19 cellular contexts compared by ENCODE assay signal in genomic region chr17:78764871-78765270, GRCh38. TPM values are rescaled to one million over a fixed set of nuclear protein-coding genes. Genes with fewer than 3 reads are reported as not detected.
DNase-seq lines count a peak whose midpoint lies in the region; ATAC-seq and TF ChIP-seq lines count a peak whose summit lies in the region.
"Had no signal": no experiment of that assay in that cellular context is flagged by ENCODE, and none has a peak within 500 bp of the region (broad histone marks: within the 10 kb centered on the region; RNA-seq: fewer than 3 reads in every experiment).

No MANE protein-coding gene starts in this region.

- H3K36me3 ChIP-seq in prostate gland: no peaks in the 10 kb centered on the region
- H3K36me3 ChIP-seq: heart right ventricle had no signal

- peaks cover 47% of the 10 kb centered on the region for H3K4me1 Mint-ChIP-seq in activated CD4-positive, alpha-beta T cell treated with anti-CD3 and anti-CD28 coated beads, Interleukin-2, amount 10 ng/mL, durations not matched to agents 7 days and 5 days
- H3K4me1 Mint-ChIP-seq in activated B cell treated with CpG ODN at 0.5 μM for 24 hours: peaks cover 39% of the 10 kb centered on the region
- H3K4me1 Mint-ChIP-seq in endothelial cell (ENCODE audit: unreplicated experiment): peaks cover 22% of the 10 kb centered on the region
- H3K4me1 Mint-ChIP-seq: WTC11 had no signal

- H3K4me3 Mint-ChIP-seq in activated CD4-positive, alpha-beta T cell treated with anti-CD3 and anti-CD28 coated beads, Interleukin-2, amount 10 ng/mL, durations not matched to agents 7 days and 5 days: no peak overlapping the region
- no peak overlapping the region for H3K4me3 Mint-ChIP-seq in activated B cell treated with CpG ODN at 0.5 μM for 24 hours
- no peak overlapping the region for H3K4me3 Mint-ChIP-seq in endothelial cell (ENCODE audit: unreplicated experiment)
- H3K4me3 Mint-ChIP-seq: WTC11 had no signal

- H3K27me3 Mint-ChIP-seq in activated CD4-positive, alpha-beta T cell treated with anti-CD3 and anti-CD28 coated beads, Interleukin-2, amount 10 ng/mL, durations not matched to agents 7 days and 5 days: no peaks in the 10 kb centered on the region
- H3K27me3 Mint-ChIP-seq in activated B cell treated with CpG ODN at 0.5 μM for 24 hours: no peaks in the 10 kb centered on the region
- no peaks in the 10 kb centered on the region for H3K27me3 Mint-ChIP-seq in endothelial cell (ENCODE audit: unreplicated experiment)

- no peak overlapping the region for H3K4me3 ChIP-seq in prostate gland
- H3K4me3 ChIP-seq: A549, heart right ventricle had no signal

- peak overlapping the region; percentile 6 for H3K27ac Mint-ChIP-seq in activated CD4-positive, alpha-beta T cell treated with anti-CD3 and anti-CD28 coated beads, Interleukin-2, amount 10 ng/mL, durations not matched to agents 7 days and 5 days
- H3K27ac Mint-ChIP-seq in activated B cell treated with CpG ODN at 0.5 μM for 24 hours: peak overlapping the region; percentile 32
- H3K27ac Mint-ChIP-seq in endothelial cell (ENCODE audit: unreplicated experiment): peak overlapping the region; percentile 5
- H3K27ac Mint-ChIP-seq: WTC11 had no signal

- no peak for DNase-seq in activated CD4-positive, alpha-beta T cell treated with anti-CD3 and anti-CD28 coated beads, Interleukin-2, amount 10 ng/mL, durations not matched to agents 7 days and 5 days
- no peak for DNase-seq in activated CD4-positive, alpha-beta T cell treated with anti-CD3 and anti-CD28 coated beads for 1 hour
- DNase-seq in activated B cell treated with CpG ODN at 0.5 μM for 24 hours (no peak), endothelial cell (ENCODE audit: low spot score) (no peak), prostate gland (ENCODE audit: low spot score) (no peak), AG20443 (ENCODE audit: low spot score) (no peak)
- DNase-seq: erythroblast; heart right ventricle; Karpas-422; NCI-H187; NCI-H69; right cardiac atrium; stimulated activated CD4-positive, alpha-beta T cell treated with anti-CD3 and anti-CD28 coated beads, Interleukin-2, amount 100 ng/mL, for 48 hours had no signal

- H3K9me3 Mint-ChIP-seq in activated CD4-positive, alpha-beta T cell treated with anti-CD3 and anti-CD28 coated beads, Interleukin-2, amount 10 ng/mL, durations not matched to agents 7 days and 5 days: no peaks in the 10 kb centered on the region
- H3K9me3 Mint-ChIP-seq in activated B cell treated with CpG ODN at 0.5 μM for 24 hours (no peaks in the 10 kb centered on the region), endothelial cell (ENCODE audit: unreplicated experiment) (no peaks in the 10 kb centered on the region)

- TF ChIP-seq CTCF in activated B cell treated with CpG ODN at 0.5 μM for 24 hours (IDR thresholded peaks at IDR 0.05): no peak
- no peak for TF ChIP-seq CTCF in endothelial cell (IDR thresholded peaks at IDR 0.05; ENCODE audit: unreplicated experiment)
- no peak for TF ChIP-seq CTCF in prostate gland (IDR thresholded peaks at IDR 0.05)

- no peak for TF ChIP-seq POLR2A in prostate gland (IDR thresholded peaks at IDR 0.05)

- peaks cover 28% of the 10 kb centered on the region for H3K4me1 ChIP-seq in prostate gland (replicated peaks)

- no peaks in the 10 kb centered on the region for H3K9me3 ChIP-seq in prostate gland
- H3K9me3 ChIP-seq: A549 had no signal

- CTCF ChIA-PET in activated CD4-positive, alpha-beta T cell treated with anti-CD3 and anti-CD28 coated beads, Interleukin-2, amount 10 ng/mL, durations not matched to agents 7 days and 5 days (lab: Charles Lee): interaction anchor here (1.9 kb wide), 1 partner anchor 16 kb away, joined by 7 read pairs; no protein-coding TSS in a partner anchor
- CTCF ChIA-PET in activated B cell treated with CpG ODN at 0.5 μM for 24 hours (lab: Charles Lee): no interaction called here

- peaks cover 19% of the 10 kb centered on the region for H3K36me3 Mint-ChIP-seq in activated CD4-positive, alpha-beta T cell treated with anti-CD3 and anti-CD28 coated beads, Interleukin-2, amount 10 ng/mL, durations not matched to agents 7 days and 5 days (ENCODE audit: low read depth)
- H3K36me3 Mint-ChIP-seq in activated B cell treated with CpG ODN at 0.5 μM for 24 hours (ENCODE audit: low read depth) (peaks cover 15% of the 10 kb centered on the region), endothelial cell (ENCODE audit: low read depth, unreplicated experiment) (no peaks in the 10 kb centered on the region)
- H3K36me3 Mint-ChIP-seq: WTC11 had no signal

- peak overlapping the region; percentile 73 to 77 for H3K27ac ChIP-seq in prostate gland
- H3K27ac ChIP-seq: A549, heart right ventricle, HL-60 had no signal

- no peaks in the 10 kb centered on the region for H3K27me3 ChIP-seq in prostate gland (replicated peaks; ENCODE audit: insufficient read depth)
- H3K27me3 ChIP-seq: heart right ventricle had no signal

- WGBS in prostate gland: 69% methylated on average over 8 of the region's 8 CpGs

- POLR2A ChIA-PET in activated CD4-positive, alpha-beta T cell treated with anti-CD3 and anti-CD28 coated beads, Interleukin-2, amount 10 ng/mL, durations not matched to agents 7 days and 5 days (lab: Charles Lee): no interaction called here
- POLR2A ChIA-PET in activated B cell treated with CpG ODN at 0.5 μM for 24 hours (lab: Charles Lee): interaction anchor here (0.9 to 1.4 kb wide), 2 partner anchors 10 to 15 kb away, joined by 5 to 6 read pairs; no protein-coding TSS in a partner anchor

- no peak for ATAC-seq in activated B cell treated with CpG ODN at 0.5 μM for 24 hours (ENCODE audit: low read depth)
- ATAC-seq in GM18873 (IDR thresholded peaks at IDR 0.05; ENCODE audit: low FRiP score, unreplicated experiment): no peak
- no peak for ATAC-seq in HG02884 (IDR thresholded peaks at IDR 0.05; ENCODE audit: unreplicated experiment)
- ATAC-seq: A549, HCT116, heart right ventricle, WTC11 had no signal

- intact Hi-C loops in activated B cell treated with CpG ODN at 0.5 μM for 24 hours (cut with micrococcal nuclease): no loop called here
- intact Hi-C loops in prostate gland (cut with DNase I): no loop called here

RNA-seq across cellular contexts. Expression of gene CYTH1, which starts 17.2 kb away (rescaled TPM):
- total RNA-seq in activated CD4-positive, alpha-beta T cell treated with anti-CD3 and anti-CD28 coated beads, Interleukin-2, amount 10 ng/mL, durations not matched to agents 7 days and 5 days: 100 to 1,000 TPM; 244 to 251 TPM
- total RNA-seq in activated B cell treated with CpG ODN at 0.5 μM for 24 hours: 368 and 391 TPM in 2 replicates
- 73.3 TPM for total RNA-seq in endothelial cell (ENCODE audit: unreplicated experiment)
- total RNA-seq in prostate gland: 10 to 100 TPM; 65.2 to 73.9 TPM
